ENCODE assay signal across 9 cellular contexts in the genomic region with DNA sequence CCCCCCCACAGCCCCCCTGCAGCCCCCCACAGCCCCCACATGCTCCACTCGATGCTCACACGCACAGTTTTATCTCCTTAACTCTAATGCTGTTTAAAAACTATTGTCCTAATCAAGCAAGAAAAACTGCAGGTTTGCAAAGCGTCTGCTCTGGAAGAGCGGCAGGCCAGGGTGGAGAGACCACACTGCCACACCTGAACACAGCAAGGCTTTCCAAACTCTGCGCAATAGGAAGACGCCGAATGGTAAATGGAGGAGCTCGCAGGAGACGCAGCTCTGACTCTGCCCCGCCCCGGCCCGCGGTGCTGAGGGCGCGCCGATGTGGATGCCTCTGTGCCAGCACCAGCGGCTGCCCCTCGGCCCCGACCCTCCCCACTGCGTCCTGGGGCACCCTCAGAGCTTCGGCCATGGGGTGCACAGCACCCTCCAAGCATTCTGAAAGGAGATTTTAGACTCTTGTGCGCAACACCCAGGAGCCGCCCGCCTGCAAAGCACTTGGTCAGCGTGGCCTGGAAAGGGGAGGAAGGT. TPM values are rescaled to one million over a fixed set of nuclear protein-coding genes. Genes with fewer than 3 reads are reported as not detected.
DNase-seq lines count a peak whose midpoint lies in the region; ATAC-seq and TF ChIP-seq lines count a peak whose summit lies in the region.
"Had no signal": no experiment of that assay in that cellular context is flagged by ENCODE, and none has a peak within 500 bp of the region (broad histone marks: within the 10 kb centered on the region; RNA-seq: fewer than 3 reads in every experiment).

No MANE protein-coding gene starts in this region.

- H3K4me3 ChIP-seq in gastroesophageal sphincter: no peak overlapping the region

- WGBS in gastroesophageal sphincter (ENCODE audit: low coverage in 1 of 2), 2 donors: 60% methylated on average over 1 of the region's 25 CpGs; no CpG with 5 or more reads in 1 of the 2 donors

- no peaks in the 10 kb centered on the region for H3K27me3 ChIP-seq in gastroesophageal sphincter

- no peak overlapping the region for H3K4me3 Mint-ChIP-seq in stimulated activated effector memory CD8-positive, alpha-beta T cell treated with anti-CD3 and anti-CD28 coated beads, Interleukin-12 subunit alpha, Interleukin-12 subunit beta, amount 100 ng/mL, for 72 hours
- no peak overlapping the region for H3K4me3 Mint-ChIP-seq in Calu3 (ENCODE audit: low read depth, unreplicated experiment)
- H3K4me3 Mint-ChIP-seq: dendritic cell treated with granulocyte-macrophage colony-stimulating factor and Interleukin-4, amounts not matched to agents 40 ng/mL and 50 ng/mL, for 4 days had no signal

- DNase-seq in NCI-H1417 (lab: John Stamatoyannopoulos, UW) (peak; percentile 65 to 78 (median 68)), NCI-H1417 treated with DMSO at 0.1 percent for 48 hours (lab: John Stamatoyannopoulos, UW) (no peak), SHP77 (lab: John Stamatoyannopoulos, UW) (peak; percentile 87 to 89), D341Med (ENCODE audit: low spot score) (no peak), Calu3 (no peak)
- DNase-seq in stimulated activated effector memory CD8-positive, alpha-beta T cell treated with anti-CD3 and anti-CD28 coated beads, Interleukin-12 subunit alpha, Interleukin-12 subunit beta, amount 100 ng/mL, for 72 hours (ENCODE audit: low spot score in 2 of 2): no peak

- TF ChIP-seq EP300 in gastroesophageal sphincter (IDR thresholded peaks at IDR 0.05): no peak

- peaks cover 42% of the 10 kb centered on the region for H3K36me3 Mint-ChIP-seq in stimulated activated effector memory CD8-positive, alpha-beta T cell treated with anti-CD3 and anti-CD28 coated beads, Interleukin-12 subunit alpha, Interleukin-12 subunit beta, amount 100 ng/mL, for 72 hours
- H3K36me3 Mint-ChIP-seq in Calu3 (ENCODE audit: insufficient read depth, unreplicated experiment): no peaks in the 10 kb centered on the region

- H3K27ac Mint-ChIP-seq in stimulated activated effector memory CD8-positive, alpha-beta T cell treated with anti-CD3 and anti-CD28 coated beads, Interleukin-12 subunit alpha, Interleukin-12 subunit beta, amount 100 ng/mL, for 72 hours: peak overlapping the region; percentile 76
- H3K27ac Mint-ChIP-seq in Calu3 (ENCODE audit: unreplicated experiment): no peak overlapping the region
- H3K27ac Mint-ChIP-seq: dendritic cell treated with granulocyte-macrophage colony-stimulating factor and Interleukin-4, amounts not matched to agents 40 ng/mL and 50 ng/mL, for 4 days had no signal

- no peaks in the 10 kb centered on the region for H3K36me3 ChIP-seq in gastroesophageal sphincter

- H3K4me1 Mint-ChIP-seq in stimulated activated effector memory CD8-positive, alpha-beta T cell treated with anti-CD3 and anti-CD28 coated beads, Interleukin-12 subunit alpha, Interleukin-12 subunit beta, amount 100 ng/mL, for 72 hours: peaks cover 69% of the 10 kb centered on the region
- no peaks in the 10 kb centered on the region for H3K4me1 Mint-ChIP-seq in Calu3 (ENCODE audit: low read depth, unreplicated experiment)

- H3K27me3 Mint-ChIP-seq in Calu3 (ENCODE audit: unreplicated experiment): no peaks in the 10 kb centered on the region
- H3K27me3 Mint-ChIP-seq: dendritic cell treated with granulocyte-macrophage colony-stimulating factor and Interleukin-4, amounts not matched to agents 40 ng/mL and 50 ng/mL, for 4 days had no signal

- H3K27ac ChIP-seq in gastroesophageal sphincter: peak overlapping the region; percentile 11 to 82 (median 80)

- intact Hi-C loops in Calu3 (cut with micrococcal nuclease; ENCODE audit: unreplicated experiment): no loop called here

- CTCF ChIA-PET in Calu3 (lab: Charles Lee): no interaction called here

- TF ChIP-seq CTCF in gastroesophageal sphincter (IDR thresholded peaks at IDR 0.05): no peak
- TF ChIP-seq CTCF in Calu3 (IDR thresholded peaks at IDR 0.05; ENCODE audit: unreplicated experiment): no peak

- BruUV-seq in Calu3 (replicated peaks; lab: Mats Ljungman, UMichigan): no TSS peak

- H3K9me3 Mint-ChIP-seq in stimulated activated effector memory CD8-positive, alpha-beta T cell treated with anti-CD3 and anti-CD28 coated beads, Interleukin-12 subunit alpha, Interleukin-12 subunit beta, amount 100 ng/mL, for 72 hours: no peaks in the 10 kb centered on the region
- H3K9me3 Mint-ChIP-seq in Calu3 (ENCODE audit: low read depth, unreplicated experiment): no peaks in the 10 kb centered on the region
- H3K9me3 Mint-ChIP-seq: dendritic cell treated with granulocyte-macrophage colony-stimulating factor and Interleukin-4, amounts not matched to agents 40 ng/mL and 50 ng/mL, for 4 days had no signal

- no peak for TF ChIP-seq POLR2A in gastroesophageal sphincter (IDR thresholded peaks at IDR 0.05)

- H3K4me1 ChIP-seq in gastroesophageal sphincter: peaks cover 0 to 59% (median 29%) of the 10 kb centered on the region in 3 donors

- ATAC-seq in gastroesophageal sphincter (peak; percentile 16), HG03378 (IDR thresholded peaks at IDR 0.05; ENCODE audit: unreplicated experiment) (no peak)
- ATAC-seq in stimulated activated effector memory CD8-positive, alpha-beta T cell treated with anti-CD3 and anti-CD28 coated beads, Interleukin-12 subunit alpha, Interleukin-12 subunit beta, amount 100 ng/mL, for 72 hours: peak; percentile 50

- no peaks in the 10 kb centered on the region for H3K9me3 ChIP-seq in gastroesophageal sphincter

RNA-seq across cellular contexts. Expression of a gene that starts 32.4 kb away (rescaled TPM):
- total RNA-seq in gastroesophageal sphincter (10 to 100 TPM; 25.0 to 43.1 (median 30.2) TPM), Calu3 (2022) (0.26 and 0.49 TPM in 2 replicates)

Comparison
In these comparisons a context has a peak if more than half of its experiments do, and no peak if none do; other contexts are left out.
1. DNase-seq: peak in NCI-H1417 (3 of 3) and SHP77 (2 of 2); none in NCI-H1417 treated with DMSO at 0.1 percent for 48 hours (single experiment), stimulated activated effector memory CD8-positive, alpha-beta T cell treated with anti-CD3 and anti-CD28 coated beads, Interleukin-12 subunit alpha, Interleukin-12 subunit beta, amount 100 ng/mL, for 72 hours (0 of 2), D341Med (single experiment) and Calu3 (single experiment).
2. RNA of a gene that starts 32.4 kb away (total RNA-seq): 25.0 to 43.1 TPM in gastroesophageal sphincter; 0.26 to 0.49 TPM in Calu3; every median in the first group is over 10 times any median in the second.